ENCODE assay signal across 2 cellular contexts in genomic region chr12:64780220-64780530, GRCh38.
TF ChIP-seq lines count a peak whose summit lies in the region.

No MANE protein-coding gene starts in this region.

TF ChIP-seq in HCT116, 20 proteins besides CTCF, POLR2A, EP300 and RAD21:
- no peak for TF ChIP-seq CEBPB (IDR thresholded peaks at IDR 0.05; ENCODE audit: low read depth)
- TF ChIP-seq SP1 (IDR thresholded peaks at IDR 0.05; ENCODE audit: low read depth), result no peak
- TF ChIP-seq TCF7L2 (IDR thresholded peaks at IDR 0.05; ENCODE audit: borderline replicate concordance, extremely low read depth, insufficient read depth, insufficient read length), result peak; percentile 19
- no peak for TF ChIP-seq EZH2phosphoT487 (IDR thresholded peaks at IDR 0.05; ENCODE audit: borderline replicate concordance)
- no peak for TF ChIP-seq JUND (IDR thresholded peaks at IDR 0.05)
- no peak for TF ChIP-seq FOSL1 (IDR thresholded peaks at IDR 0.05; ENCODE audit: low read depth)

TF ChIP-seq in K562, 482 proteins besides CTCF, POLR2A, EP300 and RAD21:
- TF ChIP-seq GTF2F1 (IDR thresholded peaks at IDR 0.05; ENCODE audit: low read depth, low read length) (no peak), TFE3 (CRISPR knock-in tag; IDR thresholded peaks at IDR 0.05) (peak; percentile 34), ZNF778 (CRISPR knock-in tag; IDR thresholded peaks at IDR 0.05) (no peak), SMARCB1 (IDR thresholded peaks at IDR 0.05; ENCODE audit: insufficient read length, low read depth) (no peak)
